In the genomic region with DNA sequence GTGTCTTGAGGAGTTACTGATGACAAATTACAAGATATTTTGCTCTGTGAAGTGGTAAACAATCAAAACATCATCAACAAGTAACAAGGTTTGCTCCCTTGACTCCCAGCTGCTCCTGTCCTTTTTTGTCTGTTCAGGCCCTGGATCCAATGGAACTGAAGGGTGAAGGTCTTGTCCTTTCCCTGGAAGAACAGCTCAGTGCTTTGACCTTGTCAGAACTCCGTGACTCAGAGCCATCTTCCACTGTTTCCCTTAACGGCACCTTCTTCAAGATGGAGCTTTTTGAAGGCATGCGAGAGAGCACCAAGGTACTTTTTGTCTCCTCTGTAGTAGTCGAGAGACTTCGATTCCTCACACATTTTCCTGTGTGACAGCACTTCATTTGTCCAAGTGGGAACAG, we compare ENCODE assay signal across 2 cellular contexts.
TF ChIP-seq lines count a peak whose summit lies in the region.

No MANE protein-coding gene starts in this region.

TF ChIP-seq in SK-N-SH, 30 proteins besides CTCF, POLR2A, EP300 and RAD21 (continued from another document):
- TF ChIP-seq, protein P1, sequence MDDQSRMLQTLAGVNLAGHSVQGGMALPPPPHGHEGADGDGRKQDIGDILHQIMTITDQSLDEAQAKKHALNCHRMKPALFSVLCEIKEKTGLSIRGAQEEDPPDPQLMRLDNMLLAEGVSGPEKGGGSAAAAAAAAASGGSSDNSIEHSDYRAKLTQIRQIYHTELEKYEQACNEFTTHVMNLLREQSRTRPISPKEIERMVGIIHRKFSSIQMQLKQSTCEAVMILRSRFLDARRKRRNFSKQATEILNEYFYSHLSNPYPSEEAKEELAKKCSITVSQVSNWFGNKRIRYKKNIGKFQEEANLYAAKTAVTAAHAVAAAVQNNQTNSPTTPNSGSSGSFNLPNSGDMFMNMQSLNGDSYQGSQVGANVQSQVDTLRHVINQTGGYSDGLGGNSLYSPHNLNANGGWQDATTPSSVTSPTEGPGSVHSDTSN (IDR thresholded peaks at IDR 0.05) = no peak

TF ChIP-seq in SK-N-SH treated with all-trans-retinoic acid at 6 μM for 48 hours, 23 proteins besides CTCF, POLR2A, EP300 and RAD21 (continued from another document):
- TF ChIP-seq ISL1 (CRISPR knock-in tag; IDR thresholded peaks at IDR 0.05) = no peak
- TF ChIP-seq SNAI2 (CRISPR knock-in tag; IDR thresholded peaks at IDR 0.05) = no peak
- TF ChIP-seq, protein P2, sequence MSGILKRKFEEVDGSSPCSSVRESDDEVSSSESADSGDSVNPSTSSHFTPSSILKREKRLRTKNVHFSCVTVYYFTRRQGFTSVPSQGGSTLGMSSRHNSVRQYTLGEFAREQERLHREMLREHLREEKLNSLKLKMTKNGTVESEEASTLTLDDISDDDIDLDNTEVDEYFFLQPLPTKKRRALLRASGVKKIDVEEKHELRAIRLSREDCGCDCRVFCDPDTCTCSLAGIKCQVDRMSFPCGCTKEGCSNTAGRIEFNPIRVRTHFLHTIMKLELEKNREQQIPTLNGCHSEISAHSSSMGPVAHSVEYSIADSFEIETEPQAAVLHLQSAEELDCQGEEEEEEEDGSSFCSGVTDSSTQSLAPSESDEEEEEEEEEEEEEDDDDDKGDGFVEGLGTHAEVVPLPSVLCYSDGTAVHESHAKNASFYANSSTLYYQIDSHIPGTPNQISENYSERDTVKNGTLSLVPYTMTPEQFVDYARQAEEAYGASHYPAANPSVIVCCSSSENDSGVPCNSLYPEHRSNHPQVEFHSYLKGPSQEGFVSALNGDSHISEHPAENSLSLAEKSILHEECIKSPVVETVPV (CRISPR knock-in tag; IDR thresholded peaks at IDR 0.05) = no peak
- no peak for TF ChIP-seq TOX (CRISPR knock-in tag; IDR thresholded peaks at IDR 0.05; ENCODE audit: borderline replicate concordance)
- no peak for TF ChIP-seq GLIS3 (CRISPR knock-in tag; IDR thresholded peaks at IDR 0.05)
- no peak for TF ChIP-seq ZNF8 (CRISPR knock-in tag; IDR thresholded peaks at IDR 0.05)
TF ChIP-seq in SK-N-SH treated with all-trans-retinoic acid at 6 μM for 48 hours: peak in this region for 0.
